1 cellular context compared by ENCODE assay signal in the genomic region with DNA sequence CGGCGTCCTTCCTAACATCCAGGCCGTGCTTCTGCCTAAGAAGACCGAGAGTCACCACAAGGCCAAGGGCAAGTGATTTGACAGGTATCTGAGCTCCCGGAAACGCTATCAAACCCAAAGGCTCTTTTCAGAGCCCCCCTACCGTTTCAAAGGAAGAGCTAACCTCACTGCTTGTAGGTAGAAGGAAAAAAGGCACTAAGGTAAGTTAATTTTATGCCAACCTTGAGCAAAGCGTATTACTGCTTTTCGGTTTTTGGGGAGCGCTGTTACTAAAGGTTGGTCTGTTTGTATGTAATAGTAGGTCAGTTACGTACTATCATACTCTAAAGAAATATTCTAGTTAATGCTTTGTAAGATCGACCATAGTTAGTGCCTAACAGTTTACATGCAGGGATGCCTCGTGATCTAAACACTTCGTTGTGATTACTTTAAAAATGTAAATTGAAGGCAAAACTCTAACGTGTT.
TF ChIP-seq lines count a peak whose summit lies in the region.

No MANE protein-coding gene starts in this region.

TF ChIP-seq in HepG2, 621 proteins besides CTCF, POLR2A, EP300 and RAD21 (continued from another document and continues in another):
- TF ChIP-seq, protein P1, sequence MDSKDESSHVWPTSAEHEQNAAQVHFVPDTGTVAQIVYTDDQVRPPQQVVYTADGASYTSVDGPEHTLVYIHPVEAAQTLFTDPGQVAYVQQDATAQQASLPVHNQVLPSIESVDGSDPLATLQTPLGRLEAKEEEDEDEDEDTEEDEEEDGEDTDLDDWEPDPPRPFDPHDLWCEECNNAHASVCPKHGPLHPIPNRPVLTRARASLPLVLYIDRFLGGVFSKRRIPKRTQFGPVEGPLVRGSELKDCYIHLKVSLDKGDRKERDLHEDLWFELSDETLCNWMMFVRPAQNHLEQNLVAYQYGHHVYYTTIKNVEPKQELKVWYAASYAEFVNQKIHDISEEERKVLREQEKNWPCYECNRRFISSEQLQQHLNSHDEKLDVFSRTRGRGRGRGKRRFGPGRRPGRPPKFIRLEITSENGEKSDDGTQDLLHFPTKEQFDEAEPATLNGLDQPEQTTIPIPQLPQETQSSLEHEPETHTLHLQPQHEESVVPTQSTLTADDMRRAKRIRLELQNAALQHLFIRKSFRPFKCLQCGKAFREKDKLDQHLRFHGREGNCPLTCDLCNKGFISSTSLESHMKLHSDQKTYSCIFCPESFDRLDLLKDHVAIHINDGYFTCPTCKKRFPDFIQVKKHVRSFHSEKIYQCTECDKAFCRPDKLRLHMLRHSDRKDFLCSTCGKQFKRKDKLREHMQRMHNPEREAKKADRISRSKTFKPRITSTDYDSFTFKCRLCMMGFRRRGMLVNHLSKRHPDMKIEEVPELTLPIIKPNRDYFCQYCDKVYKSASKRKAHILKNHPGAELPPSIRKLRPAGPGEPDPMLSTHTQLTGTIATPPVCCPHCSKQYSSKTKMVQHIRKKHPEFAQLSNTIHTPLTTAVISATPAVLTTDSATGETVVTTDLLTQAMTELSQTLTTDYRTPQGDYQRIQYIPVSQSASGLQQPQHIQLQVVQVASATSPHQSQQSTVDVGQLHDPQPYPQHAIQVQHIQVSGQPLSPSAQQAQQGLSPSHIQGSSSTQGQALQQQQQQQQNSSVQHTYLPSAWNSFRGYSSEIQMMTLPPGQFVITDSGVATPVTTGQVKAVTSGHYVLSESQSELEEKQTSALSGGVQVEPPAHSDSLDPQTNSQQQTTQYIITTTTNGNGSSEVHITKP (CRISPR knock-in tag; IDR thresholded peaks at IDR 0.05; ENCODE audit: low read depth) = no peak
- TF ChIP-seq ZNF83 (CRISPR knock-in tag; IDR thresholded peaks at IDR 0.05; ENCODE audit: borderline replicate concordance) = no peak
- TF ChIP-seq ZNF563 (CRISPR knock-in tag; IDR thresholded peaks at IDR 0.05) = 0 out of 2 replicates have a peak, but pooled peaks have one; percentile 4
- no peak for TF ChIP-seq RFX5 (IDR thresholded peaks at IDR 0.05; ENCODE audit: low read depth, low read length)
- TF ChIP-seq ZNF660 (CRISPR knock-in tag; IDR thresholded peaks at IDR 0.05; ENCODE audit: borderline replicate concordance, low read depth) = no peak
- TF ChIP-seq BRCA1 (CRISPR knock-in tag; IDR thresholded peaks at IDR 0.05) = 0 out of 2 replicates have a peak, but pooled peaks have one; percentile 30
- TF ChIP-seq, protein P2, sequence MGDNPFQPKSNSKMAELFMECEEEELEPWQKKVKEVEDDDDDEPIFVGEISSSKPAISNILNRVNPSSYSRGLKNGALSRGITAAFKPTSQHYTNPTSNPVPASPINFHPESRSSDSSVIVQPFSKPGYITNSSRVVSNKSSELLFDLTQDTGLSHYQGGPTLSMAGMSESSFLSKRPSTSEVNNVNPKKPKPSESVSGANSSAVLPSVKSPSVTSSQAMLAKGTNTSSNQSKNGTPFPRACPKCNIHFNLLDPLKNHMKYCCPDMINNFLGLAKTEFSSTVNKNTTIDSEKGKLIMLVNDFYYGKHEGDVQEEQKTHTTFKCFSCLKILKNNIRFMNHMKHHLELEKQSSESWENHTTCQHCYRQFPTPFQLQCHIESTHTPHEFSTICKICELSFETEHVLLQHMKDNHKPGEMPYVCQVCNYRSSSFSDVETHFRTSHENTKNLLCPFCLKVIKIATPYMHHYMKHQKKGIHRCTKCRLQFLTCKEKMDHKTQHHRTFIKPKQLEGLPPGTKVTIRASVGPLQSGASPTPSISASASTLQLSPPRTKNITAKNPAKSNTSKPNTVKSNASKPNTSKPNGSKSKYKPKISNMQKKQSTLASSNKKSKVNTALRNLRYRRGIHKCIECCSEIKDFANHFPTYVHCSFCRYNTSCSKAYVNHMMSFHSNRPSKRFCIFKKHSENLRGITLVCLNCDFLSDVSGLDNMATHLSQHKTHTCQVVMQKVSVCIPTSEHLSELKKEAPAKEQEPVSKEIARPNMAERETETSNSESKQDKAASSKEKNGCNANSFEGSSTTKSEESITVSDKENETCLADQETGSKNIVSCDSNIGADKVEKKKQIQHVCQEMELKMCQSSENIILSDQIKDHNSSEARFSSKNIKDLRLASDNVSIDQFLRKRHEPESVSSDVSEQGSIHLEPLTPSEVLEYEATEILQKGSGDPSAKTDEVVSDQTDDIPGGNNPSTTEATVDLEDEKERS (CRISPR knock-in tag; IDR thresholded peaks at IDR 0.05) = 0 out of 2 replicates have a peak, but pooled peaks have one; percentile 20
- no peak for TF ChIP-seq KMT2B (CRISPR knock-in tag; IDR thresholded peaks at IDR 0.05)
- TF ChIP-seq, protein P3, sequence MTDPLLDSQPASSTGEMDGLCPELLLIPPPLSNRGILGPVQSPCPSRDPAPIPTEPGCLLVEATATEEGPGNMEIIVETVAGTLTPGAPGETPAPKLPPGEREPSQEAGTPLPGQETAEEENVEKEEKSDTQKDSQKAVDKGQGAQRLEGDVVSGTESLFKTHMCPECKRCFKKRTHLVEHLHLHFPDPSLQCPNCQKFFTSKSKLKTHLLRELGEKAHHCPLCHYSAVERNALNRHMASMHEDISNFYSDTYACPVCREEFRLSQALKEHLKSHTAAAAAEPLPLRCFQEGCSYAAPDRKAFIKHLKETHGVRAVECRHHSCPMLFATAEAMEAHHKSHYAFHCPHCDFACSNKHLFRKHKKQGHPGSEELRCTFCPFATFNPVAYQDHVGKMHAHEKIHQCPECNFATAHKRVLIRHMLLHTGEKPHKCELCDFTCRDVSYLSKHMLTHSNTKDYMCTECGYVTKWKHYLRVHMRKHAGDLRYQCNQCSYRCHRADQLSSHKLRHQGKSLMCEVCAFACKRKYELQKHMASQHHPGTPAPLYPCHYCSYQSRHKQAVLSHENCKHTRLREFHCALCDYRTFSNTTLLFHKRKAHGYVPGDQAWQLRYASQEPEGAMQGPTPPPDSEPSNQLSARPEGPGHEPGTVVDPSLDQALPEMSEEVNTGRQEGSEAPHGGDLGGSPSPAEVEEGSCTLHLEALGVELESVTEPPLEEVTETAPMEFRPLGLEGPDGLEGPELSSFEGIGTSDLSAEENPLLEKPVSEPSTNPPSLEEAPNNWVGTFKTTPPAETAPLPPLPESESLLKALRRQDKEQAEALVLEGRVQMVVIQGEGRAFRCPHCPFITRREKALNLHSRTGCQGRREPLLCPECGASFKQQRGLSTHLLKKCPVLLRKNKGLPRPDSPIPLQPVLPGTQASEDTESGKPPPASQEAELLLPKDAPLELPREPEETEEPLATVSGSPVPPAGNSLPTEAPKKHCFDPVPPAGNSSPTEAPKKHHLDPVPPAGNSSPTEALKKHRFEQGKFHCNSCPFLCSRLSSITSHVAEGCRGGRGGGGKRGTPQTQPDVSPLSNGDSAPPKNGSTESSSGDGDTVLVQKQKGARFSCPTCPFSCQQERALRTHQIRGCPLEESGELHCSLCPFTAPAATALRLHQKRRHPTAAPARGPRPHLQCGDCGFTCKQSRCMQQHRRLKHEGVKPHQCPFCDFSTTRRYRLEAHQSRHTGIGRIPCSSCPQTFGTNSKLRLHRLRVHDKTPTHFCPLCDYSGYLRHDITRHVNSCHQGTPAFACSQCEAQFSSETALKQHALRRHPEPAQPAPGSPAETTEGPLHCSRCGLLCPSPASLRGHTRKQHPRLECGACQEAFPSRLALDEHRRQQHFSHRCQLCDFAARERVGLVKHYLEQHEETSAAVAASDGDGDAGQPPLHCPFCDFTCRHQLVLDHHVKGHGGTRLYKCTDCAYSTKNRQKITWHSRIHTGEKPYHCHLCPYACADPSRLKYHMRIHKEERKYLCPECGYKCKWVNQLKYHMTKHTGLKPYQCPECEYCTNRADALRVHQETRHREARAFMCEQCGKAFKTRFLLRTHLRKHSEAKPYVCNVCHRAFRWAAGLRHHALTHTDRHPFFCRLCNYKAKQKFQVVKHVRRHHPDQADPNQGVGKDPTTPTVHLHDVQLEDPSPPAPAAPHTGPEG (CRISPR knock-in tag; IDR thresholded peaks at IDR 0.05) = 0 out of 2 replicates have a peak, but pooled peaks have one; percentile 76
- TF ChIP-seq FOSL1 (CRISPR knock-in tag; IDR thresholded peaks at IDR 0.05; ENCODE audit: borderline replicate concordance) = no peak
- 0 out of 2 replicates have a peak, but pooled peaks have one; percentile 67 for TF ChIP-seq HDAC6 (IDR thresholded peaks at IDR 0.05; ENCODE audit: low read depth, low read length)
- TF ChIP-seq PCBP1 (IDR thresholded peaks at IDR 0.05; ENCODE audit: borderline replicate concordance, low read depth, low read length) = no peak
- TF ChIP-seq RORA (CRISPR knock-in tag; IDR thresholded peaks at IDR 0.05) = no peak
- TF ChIP-seq ZNF7 (CRISPR knock-in tag; IDR thresholded peaks at IDR 0.05) = no peak
- TF ChIP-seq ZBTB42 (CRISPR knock-in tag; IDR thresholded peaks at IDR 0.05) = no peak
- TF ChIP-seq ZNF382 (CRISPR knock-in tag; IDR thresholded peaks at IDR 0.05; ENCODE audit: borderline replicate concordance) = no peak
- TF ChIP-seq ZNF747 (CRISPR knock-in tag; IDR thresholded peaks at IDR 0.05; ENCODE audit: borderline replicate concordance) = no peak
- TF ChIP-seq, protein P4, sequence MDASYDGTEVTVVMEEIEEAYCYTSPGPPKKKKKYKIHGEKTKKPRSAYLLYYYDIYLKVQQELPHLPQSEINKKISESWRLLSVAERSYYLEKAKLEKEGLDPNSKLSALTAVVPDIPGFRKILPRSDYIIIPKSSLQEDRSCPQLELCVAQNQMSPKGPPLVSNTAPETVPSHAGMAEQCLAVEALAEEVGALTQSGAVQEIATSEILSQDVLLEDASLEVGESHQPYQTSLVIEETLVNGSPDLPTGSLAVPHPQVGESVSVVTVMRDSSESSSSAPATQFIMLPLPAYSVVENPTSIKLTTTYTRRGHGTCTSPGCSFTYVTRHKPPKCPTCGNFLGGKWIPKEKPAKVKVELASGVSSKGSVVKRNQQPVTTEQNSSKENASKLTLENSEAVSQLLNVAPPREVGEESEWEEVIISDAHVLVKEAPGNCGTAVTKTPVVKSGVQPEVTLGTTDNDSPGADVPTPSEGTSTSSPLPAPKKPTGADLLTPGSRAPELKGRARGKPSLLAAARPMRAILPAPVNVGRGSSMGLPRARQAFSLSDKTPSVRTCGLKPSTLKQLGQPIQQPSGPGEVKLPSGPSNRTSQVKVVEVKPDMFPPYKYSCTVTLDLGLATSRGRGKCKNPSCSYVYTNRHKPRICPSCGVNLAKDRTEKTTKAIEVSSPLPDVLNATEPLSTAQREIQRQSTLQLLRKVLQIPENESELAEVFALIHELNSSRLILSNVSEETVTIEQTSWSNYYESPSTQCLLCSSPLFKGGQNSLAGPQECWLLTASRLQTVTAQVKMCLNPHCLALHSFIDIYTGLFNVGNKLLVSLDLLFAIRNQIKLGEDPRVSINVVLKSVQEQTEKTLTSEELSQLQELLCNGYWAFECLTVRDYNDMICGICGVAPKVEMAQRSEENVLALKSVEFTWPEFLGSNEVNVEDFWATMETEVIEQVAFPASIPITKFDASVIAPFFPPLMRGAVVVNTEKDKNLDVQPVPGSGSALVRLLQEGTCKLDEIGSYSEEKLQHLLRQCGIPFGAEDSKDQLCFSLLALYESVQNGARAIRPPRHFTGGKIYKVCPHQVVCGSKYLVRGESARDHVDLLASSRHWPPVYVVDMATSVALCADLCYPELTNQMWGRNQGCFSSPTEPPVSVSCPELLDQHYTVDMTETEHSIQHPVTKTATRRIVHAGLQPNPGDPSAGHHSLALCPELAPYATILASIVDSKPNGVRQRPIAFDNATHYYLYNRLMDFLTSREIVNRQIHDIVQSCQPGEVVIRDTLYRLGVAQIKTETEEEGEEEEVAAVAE (CRISPR knock-in tag; IDR thresholded peaks at IDR 0.05; ENCODE audit: borderline replicate concordance) = no peak
- TF ChIP-seq MYNN (CRISPR knock-in tag; IDR thresholded peaks at IDR 0.05; ENCODE audit: low read depth) = no peak
- TF ChIP-seq NR2F1 (CRISPR knock-in tag; IDR thresholded peaks at IDR 0.05) = no peak
- TF ChIP-seq, protein P5, sequence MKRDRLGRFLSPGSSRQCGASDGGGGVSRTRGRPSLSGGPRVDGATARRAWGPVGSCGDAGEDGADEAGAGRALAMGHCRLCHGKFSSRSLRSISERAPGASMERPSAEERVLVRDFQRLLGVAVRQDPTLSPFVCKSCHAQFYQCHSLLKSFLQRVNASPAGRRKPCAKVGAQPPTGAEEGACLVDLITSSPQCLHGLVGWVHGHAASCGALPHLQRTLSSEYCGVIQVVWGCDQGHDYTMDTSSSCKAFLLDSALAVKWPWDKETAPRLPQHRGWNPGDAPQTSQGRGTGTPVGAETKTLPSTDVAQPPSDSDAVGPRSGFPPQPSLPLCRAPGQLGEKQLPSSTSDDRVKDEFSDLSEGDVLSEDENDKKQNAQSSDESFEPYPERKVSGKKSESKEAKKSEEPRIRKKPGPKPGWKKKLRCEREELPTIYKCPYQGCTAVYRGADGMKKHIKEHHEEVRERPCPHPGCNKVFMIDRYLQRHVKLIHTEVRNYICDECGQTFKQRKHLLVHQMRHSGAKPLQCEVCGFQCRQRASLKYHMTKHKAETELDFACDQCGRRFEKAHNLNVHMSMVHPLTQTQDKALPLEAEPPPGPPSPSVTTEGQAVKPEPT (CRISPR knock-in tag; IDR thresholded peaks at IDR 0.05; ENCODE audit: low read depth) = no peak
- TF ChIP-seq LCORL (IDR thresholded peaks at IDR 0.05) = no peak
- no peak for TF ChIP-seq LCORL (CRISPR knock-in tag; IDR thresholded peaks at IDR 0.05)
- TF ChIP-seq, protein P6, sequence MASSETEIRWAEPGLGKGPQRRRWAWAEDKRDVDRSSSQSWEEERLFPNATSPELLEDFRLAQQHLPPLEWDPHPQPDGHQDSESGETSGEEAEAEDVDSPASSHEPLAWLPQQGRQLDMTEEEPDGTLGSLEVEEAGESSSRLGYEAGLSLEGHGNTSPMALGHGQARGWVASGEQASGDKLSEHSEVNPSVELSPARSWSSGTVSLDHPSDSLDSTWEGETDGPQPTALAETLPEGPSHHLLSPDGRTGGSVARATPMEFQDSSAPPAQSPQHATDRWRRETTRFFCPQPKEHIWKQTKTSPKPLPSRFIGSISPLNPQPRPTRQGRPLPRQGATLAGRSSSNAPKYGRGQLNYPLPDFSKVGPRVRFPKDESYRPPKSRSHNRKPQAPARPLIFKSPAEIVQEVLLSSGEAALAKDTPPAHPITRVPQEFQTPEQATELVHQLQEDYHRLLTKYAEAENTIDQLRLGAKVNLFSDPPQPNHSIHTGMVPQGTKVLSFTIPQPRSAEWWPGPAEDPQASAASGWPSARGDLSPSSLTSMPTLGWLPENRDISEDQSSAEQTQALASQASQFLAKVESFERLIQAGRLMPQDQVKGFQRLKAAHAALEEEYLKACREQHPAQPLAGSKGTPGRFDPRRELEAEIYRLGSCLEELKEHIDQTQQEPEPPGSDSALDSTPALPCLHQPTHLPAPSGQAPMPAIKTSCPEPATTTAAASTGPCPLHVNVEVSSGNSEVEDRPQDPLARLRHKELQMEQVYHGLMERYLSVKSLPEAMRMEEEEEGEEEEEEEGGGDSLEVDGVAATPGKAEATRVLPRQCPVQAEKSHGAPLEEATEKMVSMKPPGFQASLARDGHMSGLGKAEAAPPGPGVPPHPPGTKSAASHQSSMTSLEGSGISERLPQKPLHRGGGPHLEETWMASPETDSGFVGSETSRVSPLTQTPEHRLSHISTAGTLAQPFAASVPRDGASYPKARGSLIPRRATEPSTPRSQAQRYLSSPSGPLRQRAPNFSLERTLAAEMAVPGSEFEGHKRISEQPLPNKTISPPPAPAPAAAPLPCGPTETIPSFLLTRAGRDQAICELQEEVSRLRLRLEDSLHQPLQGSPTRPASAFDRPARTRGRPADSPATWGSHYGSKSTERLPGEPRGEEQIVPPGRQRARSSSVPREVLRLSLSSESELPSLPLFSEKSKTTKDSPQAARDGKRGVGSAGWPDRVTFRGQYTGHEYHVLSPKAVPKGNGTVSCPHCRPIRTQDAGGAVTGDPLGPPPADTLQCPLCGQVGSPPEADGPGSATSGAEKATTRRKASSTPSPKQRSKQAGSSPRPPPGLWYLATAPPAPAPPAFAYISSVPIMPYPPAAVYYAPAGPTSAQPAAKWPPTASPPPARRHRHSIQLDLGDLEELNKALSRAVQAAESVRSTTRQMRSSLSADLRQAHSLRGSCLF (CRISPR knock-in tag; IDR thresholded peaks at IDR 0.05; ENCODE audit: borderline replicate concordance) = no peak
- TF ChIP-seq RFXAP (CRISPR knock-in tag; IDR thresholded peaks at IDR 0.05; ENCODE audit: borderline replicate concordance) = no peak
- TF ChIP-seq ELF1 (CRISPR knock-in tag; IDR thresholded peaks at IDR 0.05) = no peak
- TF ChIP-seq SIX1 (CRISPR knock-in tag; IDR thresholded peaks at IDR 0.05; ENCODE audit: borderline replicate concordance) = no peak
- TF ChIP-seq XRCC5 (optimal IDR thresholded peaks at IDR 0.05; ENCODE audit: low read length) = no peak
- no peak for TF ChIP-seq TAF15 (IDR thresholded peaks at IDR 0.05; ENCODE audit: low read depth, low read length, poor library complexity, severe bottlenecking)
